In the genomic region with DNA sequence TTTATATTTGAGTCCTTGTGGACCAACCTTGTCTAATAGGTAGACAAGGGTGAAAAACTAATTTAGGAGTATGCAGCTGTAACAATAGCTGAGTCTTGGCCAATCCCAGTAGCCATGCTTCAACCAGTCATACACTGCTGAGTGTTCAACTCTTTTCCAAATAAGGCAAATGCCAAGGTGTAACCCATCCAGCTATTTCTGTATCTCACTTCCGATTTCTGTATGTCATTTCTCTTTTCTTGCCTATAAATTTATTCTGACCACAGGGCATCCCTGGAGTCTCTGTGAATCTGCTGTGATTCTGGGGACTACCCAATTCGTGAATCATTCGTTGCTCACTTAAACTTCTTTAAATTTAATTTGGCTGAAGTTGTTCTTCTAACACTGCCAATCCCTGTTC, we compare ENCODE assay signal across 20 cellular contexts.
DNase-seq lines count a peak whose midpoint lies in the region; ATAC-seq, FAIRE-seq and TF ChIP-seq lines count a peak whose summit lies in the region.
"Had no signal": no experiment of that assay in that cellular context is flagged by ENCODE, and none has a peak within 500 bp of the region (broad histone marks: within the 10 kb centered on the region; RNA-seq: fewer than 3 reads in every experiment).

No MANE protein-coding gene starts in this region.

- H2AFZ ChIP-seq in HepG2 (ENCODE audit: low read length): no peak overlapping the region

- H4K20me1 ChIP-seq in HepG2 (ENCODE audit: insufficient read depth, low read length): peaks cover 3% of the 10 kb centered on the region; the same call in 1 of the 2 replicates

- H3K4me1 ChIP-seq in heart right ventricle: peaks cover 6 to 81% (median 54%) of the 10 kb centered on the region in 9 donors
- H3K4me1 ChIP-seq in HepG2 (ENCODE audit: insufficient read depth, low read length): peaks cover 19% of the 10 kb centered on the region
- H3K4me1 ChIP-seq in vagina: peaks cover 9% of the 10 kb centered on the region

- TF ChIP-seq POLR2A in HepG2 (IDR thresholded peaks at IDR 0.05; ENCODE audit: insufficient read depth in 1 of 2, low read depth in 2 of 2, low read length in 2 of 2): no peak
- TF ChIP-seq POLR2A in vagina (IDR thresholded peaks at IDR 0.05): no peak

- no peak overlapping the region for H3K9ac ChIP-seq in HepG2 (ENCODE audit: insufficient read depth, low read depth, low read length)

- DNase-seq in heart right ventricle: no peak
- DNase-seq in cardiac septum (ENCODE audit: low spot score): no peak
- peak; percentile 48 for DNase-seq in astrocyte of the spinal cord (ENCODE audit: low read depth, low spot score)
- DNase-seq in HepG2 (ENCODE audit: low spot score): no peak
- DNase-seq in vagina (ENCODE audit: extremely low spot score in 2 of 2): no peak
- DNase-seq in WERI-Rb-1: no peak
- DNase-seq in NK-92 (lab: John Stamatoyannopoulos, UW; ENCODE audit: unreplicated experiment): no peak
- DNase-seq in globus pallidus (ENCODE audit: low spot score): no peak
- DNase-seq: activated gamma-delta T cell; anterior cingulate cortex; CD8-positive, alpha-beta T cell; dermis blood vessel endothelial cell; midbrain; NCI-H2029 treated with DMSO at 0.1 percent for 48 hours; NCI-H524; sigmoid colon; stimulated activated naive CD4-positive, alpha-beta T cell treated with Interleukin-2 at 50 U/mL for 16 hours had no signal

- TF ChIP-seq RAD21 in HepG2 (CRISPR knock-in tag; IDR thresholded peaks at IDR 0.05): no peak

- WGBS in heart right ventricle, 2 donors: 86 to 88% methylated on average over 3 of the region's 3 CpGs
- WGBS in HepG2 (ENCODE audit: low lambda C conversion rate): 96% methylated on average over 3 of the region's 3 CpGs

- no TSS peak for BruUV-seq in HepG2 (replicated peaks; lab: Mats Ljungman, UMichigan)

- H3K4me3 ChIP-seq in heart right ventricle: no peak overlapping the region
- no peak overlapping the region for H3K4me3 ChIP-seq in astrocyte of the spinal cord (ENCODE audit: low read depth, low read length)
- no peak overlapping the region for H3K4me3 ChIP-seq in HepG2 (replicated peaks in 1 of 3; ENCODE audit: insufficient read depth in 1 of 3, low read depth in 2 of 3, low read length in 3 of 3)
- no peak overlapping the region for H3K4me3 ChIP-seq in vagina
- no peak overlapping the region for H3K4me3 ChIP-seq in WERI-Rb-1 (ENCODE audit: low read depth, low read length)
- H3K4me3 ChIP-seq: sigmoid colon had no signal

- H3K27ac ChIP-seq in heart right ventricle (peak overlapping the region in 8 of 10 donors; percentile 35 to 88 (median 68)), HepG2 (ENCODE audit: extremely low read length, insufficient read depth, low read length) (no peak overlapping the region), vagina (peak overlapping the region; percentile 11), WERI-Rb-1 (no peak overlapping the region)

- no peaks in the 10 kb centered on the region for H3K27me3 ChIP-seq in heart right ventricle
- H3K27me3 ChIP-seq in HepG2 (ENCODE audit: control insufficient read depth in 1 of 2, insufficient read depth in 2 of 2, low read length in 2 of 2): no peaks in the 10 kb centered on the region
- H3K27me3 ChIP-seq in vagina: no peaks in the 10 kb centered on the region
- H3K27me3 ChIP-seq in WERI-Rb-1 (ENCODE audit: insufficient read depth, low read depth, severe bottlenecking): no peaks in the 10 kb centered on the region
- H3K27me3 ChIP-seq: sigmoid colon had no signal

- intact Hi-C loops in heart right ventricle (cut with DNase I): no loop called here
- intact Hi-C loops in cardiac septum (cut with DNase I): loop anchor here (5.0 kb wide), 1 partner anchor 57 kb away; no protein-coding TSS in a partner anchor
- intact Hi-C loops in HepG2 (cut with micrococcal nuclease; ENCODE audit: unreplicated experiment): no loop called here
- intact Hi-C loops in vagina (cut with DNase I): no loop called here

- POLR2A ChIA-PET in HepG2 (lab: Yijun Ruan, JAX): interaction anchor here (1.1 kb wide), 1 partner anchor 8 kb away, joined by 3 read pairs; no protein-coding TSS in a partner anchor

- no peaks in the 10 kb centered on the region for H3K36me3 ChIP-seq in heart right ventricle
- no peaks in the 10 kb centered on the region for H3K36me3 ChIP-seq in HepG2 (replicated peaks in 1 of 2; ENCODE audit: control insufficient read depth in 1 of 2, insufficient read depth in 2 of 2, low read length in 2 of 2)
- no peaks in the 10 kb centered on the region for H3K36me3 ChIP-seq in vagina
- H3K36me3 ChIP-seq in WERI-Rb-1: no peaks in the 10 kb centered on the region
- H3K36me3 ChIP-seq: sigmoid colon had no signal

- ATAC-seq in heart right ventricle: peak in 1 of 8 donors; percentile 19
- no peak for ATAC-seq in HepG2
- ATAC-seq: CD8-positive, alpha-beta T cell; Panc1 had no signal

- in situ Hi-C loops in astrocyte of the spinal cord (cut with HindIII; ENCODE audit: low sequenced_read_pairs) (no loop called here), HepG2 (cut with HindIII; ENCODE audit: extremely low pct_ligation_motif_present, low pct_unique_long_range_greater_than_20kb) (no loop called here)

- FAIRE-seq in HepG2 (lab: Jason Lieb, UNC): no peak
- FAIRE-seq: A204.1, G401.6 had no signal

- H3K4me2 ChIP-seq in HepG2 (ENCODE audit: low read depth, low read length): no peak overlapping the region

- peaks cover 77% of the 10 kb centered on the region for H3K79me2 ChIP-seq in HepG2 (ENCODE audit: insufficient read depth, low read length)

- no peak for TF ChIP-seq EP300 in HepG2 (IDR thresholded peaks at IDR 0.05; ENCODE audit: low read depth in 2 of 2, low read length in 2 of 2)
- TF ChIP-seq EP300 in HepG2 (CRISPR knock-in tag; IDR thresholded peaks at IDR 0.05; ENCODE audit: borderline replicate concordance): no peak

- CTCF ChIA-PET in HepG2 (lab: Yijun Ruan, JAX; ENCODE audit: low intra/inter-chr PET ratio, low total read pairs): no interaction called here

- H3K9me3 ChIP-seq in heart right ventricle (no peaks in the 10 kb centered on the region), HepG2 (ENCODE audit: low read length) (no peaks in the 10 kb centered on the region), vagina (no peaks in the 10 kb centered on the region), WERI-Rb-1 (ENCODE audit: severe bottlenecking) (no peaks in the 10 kb centered on the region)
- H3K9me3 ChIP-seq: sigmoid colon had no signal

- TF ChIP-seq CTCF in heart right ventricle (IDR thresholded peaks at IDR 0.05) (no peak), astrocyte of the spinal cord (IDR thresholded peaks at IDR 0.05; ENCODE audit: low read depth, low read length) (no peak), HepG2 (CRISPR knock-in tag; IDR thresholded peaks at IDR 0.05) (no peak), vagina (IDR thresholded peaks at IDR 0.05) (no peak), WERI-Rb-1 (IDR thresholded peaks at IDR 0.05; ENCODE audit: low read depth, low read length) (no peak)

TF ChIP-seq in HepG2, 621 proteins besides CTCF, POLR2A, EP300 and RAD21:
- TF ChIP-seq ZNF432 (CRISPR knock-in tag; IDR thresholded peaks at IDR 0.05; ENCODE audit: borderline replicate concordance): no peak
- TF ChIP-seq SRF (IDR thresholded peaks at IDR 0.05; ENCODE audit: low read depth, low read length): 0 out of 2 replicates have a peak, but pooled peaks have one; percentile 21

Comparison
In these comparisons a context has a peak if more than half of its experiments do, and no peak if none do; other contexts are left out.
1. H3K27ac ChIP-seq: peak in heart right ventricle (8 of 10) and vagina (single experiment); none in HepG2 (single experiment) and WERI-Rb-1 (single experiment).